In the genomic region with DNA sequence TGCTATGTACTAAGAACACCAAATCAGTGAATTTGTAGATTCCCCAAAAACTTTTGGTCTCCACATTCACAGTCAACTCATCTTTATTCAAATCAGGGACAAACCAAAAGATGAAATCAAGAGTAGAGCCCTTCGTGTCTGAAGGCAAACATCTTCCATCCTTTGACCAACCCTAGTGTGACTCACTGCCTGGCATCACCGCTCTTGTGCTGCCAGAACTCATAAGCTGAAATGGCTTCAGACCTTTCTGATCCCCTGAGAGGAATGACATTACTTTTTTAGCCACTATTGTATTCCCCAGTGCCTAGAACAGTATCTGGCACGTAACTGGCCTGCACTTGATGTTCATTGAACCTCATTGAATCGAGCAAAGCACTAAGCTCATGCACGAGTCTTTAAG, we compare ENCODE assay signal across 1 cellular context.
TF ChIP-seq lines count a peak whose summit lies in the region.

No MANE protein-coding gene starts in this region.

TF ChIP-seq in IMR-90, 13 proteins besides CTCF, POLR2A, EP300 and RAD21:
- TF ChIP-seq, protein P1, sequence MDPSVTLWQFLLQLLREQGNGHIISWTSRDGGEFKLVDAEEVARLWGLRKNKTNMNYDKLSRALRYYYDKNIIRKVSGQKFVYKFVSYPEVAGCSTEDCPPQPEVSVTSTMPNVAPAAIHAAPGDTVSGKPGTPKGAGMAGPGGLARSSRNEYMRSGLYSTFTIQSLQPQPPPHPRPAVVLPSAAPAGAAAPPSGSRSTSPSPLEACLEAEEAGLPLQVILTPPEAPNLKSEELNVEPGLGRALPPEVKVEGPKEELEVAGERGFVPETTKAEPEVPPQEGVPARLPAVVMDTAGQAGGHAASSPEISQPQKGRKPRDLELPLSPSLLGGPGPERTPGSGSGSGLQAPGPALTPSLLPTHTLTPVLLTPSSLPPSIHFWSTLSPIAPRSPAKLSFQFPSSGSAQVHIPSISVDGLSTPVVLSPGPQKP (IDR thresholded peaks at IDR 0.05; ENCODE audit: borderline replicate concordance, low read depth, low read length): no peak
- TF ChIP-seq FOS (IDR thresholded peaks at IDR 0.05; ENCODE audit: low read depth, low read length) (no peak), SMC3 (IDR thresholded peaks at IDR 0.05; ENCODE audit: low read depth, low read length) (no peak), RFX5 (IDR thresholded peaks at IDR 0.05; ENCODE audit: low read depth, low read length) (no peak), MXI1 (IDR thresholded peaks at IDR 0.05; ENCODE audit: borderline replicate concordance, low read depth, low read length) (no peak), CHD1 (IDR thresholded peaks at IDR 0.05; ENCODE audit: low read depth, low read length) (no peak), NFE2L2 (IDR thresholded peaks at IDR 0.05; ENCODE audit: low read depth, low read length) (no peak), BHLHE40 (IDR thresholded peaks at IDR 0.05; ENCODE audit: low read depth, low read length) (no peak), RCOR1 (IDR thresholded peaks at IDR 0.05; ENCODE audit: insufficient replicate concordance, low read length) (no peak), MAZ (IDR thresholded peaks at IDR 0.05; ENCODE audit: borderline replicate concordance, low read depth, low read length) (no peak), MAFK (IDR thresholded peaks at IDR 0.05; ENCODE audit: low read depth, low read length) (no peak), CEBPB (IDR thresholded peaks at IDR 0.05; ENCODE audit: low read depth, low read length) (no peak)
- TF ChIP-seq, protein P2, sequence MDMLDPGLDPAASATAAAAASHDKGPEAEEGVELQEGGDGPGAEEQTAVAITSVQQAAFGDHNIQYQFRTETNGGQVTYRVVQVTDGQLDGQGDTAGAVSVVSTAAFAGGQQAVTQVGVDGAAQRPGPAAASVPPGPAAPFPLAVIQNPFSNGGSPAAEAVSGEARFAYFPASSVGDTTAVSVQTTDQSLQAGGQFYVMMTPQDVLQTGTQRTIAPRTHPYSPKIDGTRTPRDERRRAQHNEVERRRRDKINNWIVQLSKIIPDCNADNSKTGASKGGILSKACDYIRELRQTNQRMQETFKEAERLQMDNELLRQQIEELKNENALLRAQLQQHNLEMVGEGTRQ (IDR thresholded peaks at IDR 0.05; ENCODE audit: low read depth, low read length): no peak
